Comparison of ENCODE assay signal across 18 cellular contexts in the genomic region with DNA sequence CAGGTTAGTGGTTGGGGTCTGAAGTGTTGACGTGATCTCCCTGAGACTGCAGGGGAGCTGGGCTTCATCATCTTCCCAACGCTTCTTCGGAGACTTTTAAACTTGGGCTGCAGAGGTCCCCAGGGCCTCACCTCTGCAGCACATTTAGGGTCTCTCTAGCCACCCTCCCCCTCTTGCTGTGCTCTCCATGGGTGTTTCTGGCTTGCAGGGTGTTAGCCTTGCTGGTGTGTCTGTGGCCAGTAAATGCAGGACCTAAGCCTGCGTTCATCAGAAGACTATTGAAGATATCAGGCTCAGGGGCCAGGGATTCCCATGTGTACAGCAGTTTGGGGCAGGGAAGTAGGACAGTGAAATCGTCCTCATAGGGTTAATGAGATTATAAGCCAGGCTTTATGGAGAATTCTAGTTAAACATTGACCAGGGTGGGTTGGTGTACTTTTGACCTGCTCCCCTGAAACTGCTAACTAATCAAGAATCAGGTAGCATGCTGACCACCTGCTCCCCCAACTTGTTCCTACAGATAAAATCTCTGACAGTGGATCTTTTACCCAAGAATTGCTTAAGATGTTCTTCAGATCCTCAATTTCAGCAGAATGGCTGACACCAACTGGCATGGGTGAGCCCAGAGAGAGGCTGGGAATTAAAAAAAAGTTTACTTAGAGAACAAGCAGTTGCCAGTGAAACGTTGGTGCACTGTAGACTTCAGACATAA. TPM values are rescaled to one million over a fixed set of nuclear protein-coding genes. Genes with fewer than 3 reads are reported as not detected.
"Had no signal": no experiment of that assay in that cellular context is flagged by ENCODE, and none has a peak within 500 bp of the region (broad histone marks: within the 10 kb centered on the region; RNA-seq: fewer than 3 reads in every experiment).

No MANE protein-coding gene starts in this region.

- H3K27me3 ChIP-seq: colonic mucosa, gastroesophageal sphincter, testis had no signal

- DNase-seq: activated CD4-positive, alpha-beta T cell treated with anti-CD3 and anti-CD28 coated beads for 36 hours; activated CD8-positive, alpha-beta memory T cell treated with anti-CD3 and anti-CD28 coated beads, Interleukin-2, amount 50 U/mL, for 4 hours; activated CD8-positive, alpha-beta T cell treated with anti-CD3 and anti-CD28 coated beads for 36 hours; activated naive CD4-positive, alpha-beta T cell treated with Interleukin-2 at 50 U/mL for 16 hours; caudate nucleus; colonic mucosa; effector CD8-positive, alpha-beta T cell; stimulated activated CD4-positive, alpha-beta T cell treated with anti-CD3 and anti-CD28 coated beads, Interleukin-15, amount 100 ng/mL, for 24 hours; stimulated activated CD4-positive, alpha-beta T cell treated with anti-CD3 and anti-CD28 coated beads, Interleukin-4, amount 100 ng/mL, for 24 hours; T-helper 9 cell; testis had no signal

- H3K27ac ChIP-seq: colonic mucosa, epithelial cell of prostate, gastroesophageal sphincter, testis, VCaP had no signal

- H3K36me3 ChIP-seq: colonic mucosa, gastroesophageal sphincter had no signal

- ATAC-seq: activated CD4-positive, alpha-beta T cell treated with anti-CD3 and anti-CD28 coated beads for 36 hours; activated CD8-positive, alpha-beta T cell treated with anti-CD3 and anti-CD28 coated beads for 36 hours; gastroesophageal sphincter; natural killer cell treated with Interleukin-12 subunit alpha and Interleukin-12 subunit beta and Interleukin-15 and Interleukin-18, amount 100 ng/mL, for 72 hours had no signal

- H3K4me3 ChIP-seq: colonic mucosa, gastroesophageal sphincter, testis had no signal

- H3K4me3 Mint-ChIP-seq: activated CD4-positive, alpha-beta T cell treated with anti-CD3 and anti-CD28 coated beads for 36 hours; activated CD8-positive, alpha-beta T cell treated with anti-CD3 and anti-CD28 coated beads for 36 hours; natural killer cell treated with Interleukin-12 subunit alpha and Interleukin-12 subunit beta and Interleukin-15 and Interleukin-18, amount 100 ng/mL, for 72 hours; stimulated activated naive CD8-positive, alpha-beta T cell treated with anti-CD3 and anti-CD28 coated beads, Interleukin-15, Interleukin-2, amounts not matched to agents 100 ng/mL and 50 ng/mL, for 24 hours had no signal

- H3K9me3 ChIP-seq: colonic mucosa, testis had no signal

- H3K27ac Mint-ChIP-seq: activated CD4-positive, alpha-beta T cell treated with anti-CD3 and anti-CD28 coated beads for 36 hours; activated CD8-positive, alpha-beta T cell treated with anti-CD3 and anti-CD28 coated beads for 36 hours; natural killer cell treated with Interleukin-12 subunit alpha and Interleukin-12 subunit beta and Interleukin-15 and Interleukin-18, amount 100 ng/mL, for 72 hours; stimulated activated naive CD8-positive, alpha-beta T cell treated with anti-CD3 and anti-CD28 coated beads, Interleukin-15, Interleukin-2, amounts not matched to agents 100 ng/mL and 50 ng/mL, for 24 hours had no signal

- H3K4me1 ChIP-seq: testis had no signal

RNA-seq across cellular contexts. Expression of a gene that starts 3.8 kb away (rescaled TPM):
- total RNA-seq: activated CD4-positive, alpha-beta T cell treated with anti-CD3 and anti-CD28 coated beads for 36 hours; activated CD8-positive, alpha-beta T cell treated with anti-CD3 and anti-CD28 coated beads for 36 hours had no signal

RNA-seq across cellular contexts. Expression of a gene that starts 57.2 kb away (rescaled TPM):
- total RNA-seq: activated CD4-positive, alpha-beta T cell treated with anti-CD3 and anti-CD28 coated beads for 36 hours; activated CD8-positive, alpha-beta T cell treated with anti-CD3 and anti-CD28 coated beads for 36 hours; lung microvascular endothelial cell; mononuclear cell; natural killer cell treated with Interleukin-12 subunit alpha and Interleukin-12 subunit beta and Interleukin-15 and Interleukin-18, amount 100 ng/mL, for 72 hours had no signal
